In the genomic region with DNA sequence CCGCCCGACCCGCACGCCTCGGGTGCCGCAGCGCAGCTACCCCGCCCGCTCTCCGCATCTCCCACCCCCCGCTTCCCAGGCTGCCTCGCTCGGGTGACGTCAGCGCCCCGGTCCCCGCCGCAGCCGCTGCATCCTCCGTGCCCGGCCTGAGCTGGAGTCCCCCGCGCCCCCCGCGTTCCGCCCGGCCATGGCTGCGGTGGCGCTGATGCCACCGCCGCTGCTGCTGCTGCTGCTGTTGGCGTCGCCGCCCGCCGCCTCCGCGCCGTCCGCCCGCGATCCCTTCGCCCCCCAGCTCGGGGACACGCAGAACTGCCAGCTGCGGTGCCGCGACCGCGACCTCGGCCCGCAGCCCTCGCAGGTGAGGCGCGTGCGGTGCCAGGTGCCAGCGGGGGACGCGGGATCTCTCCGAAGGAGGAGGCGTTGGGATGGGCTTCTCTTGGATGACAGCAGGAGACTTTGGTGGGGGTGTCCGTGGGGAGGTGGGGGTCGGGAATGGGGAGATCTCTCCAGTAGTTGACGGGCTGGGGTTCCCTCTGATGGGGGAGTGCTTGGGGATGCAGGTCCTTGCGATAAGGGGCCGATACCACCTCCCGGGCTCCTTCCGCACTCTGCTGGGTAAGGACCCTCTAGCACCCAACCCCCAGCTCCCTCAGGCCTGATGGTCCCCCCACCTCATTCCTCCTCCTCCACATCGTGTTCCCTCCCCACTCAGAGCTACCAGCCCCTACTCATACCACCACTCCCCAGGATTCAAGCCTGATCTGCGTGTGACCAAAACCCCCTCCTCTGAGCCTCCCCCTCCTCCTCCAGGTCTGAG, we compare ENCODE assay signal across 8 cellular contexts. TPM values are rescaled to one million over a fixed set of nuclear protein-coding genes. Genes with fewer than 3 reads are reported as not detected.
A peak's percentile ranks its signal among the peaks of the same experiment; 100 is the strongest.
DNase-seq lines count a peak whose midpoint lies in the region; ATAC-seq and TF ChIP-seq lines count a peak whose summit lies in the region.

A gene (plus strand): TSS at position 99 of the 817 bp plus-strand sequence. CDS start 89 bp downstream, at position 188.

- no peak for DNase-seq in AG04449 (ENCODE audit: low read depth, low spot score)
- no peak for DNase-seq in HL-60 (ENCODE audit: low read depth in 1 of 2, low spot score in 1 of 2)
- DNase-seq in activated naive CD4-positive, alpha-beta T cell treated with Interleukin-2 at 50 U/mL for 16 hours = peak; percentile 58
- DNase-seq in right atrium auricular region (ENCODE audit: low spot score) = no peak
- DNase-seq in hepatic stellate cell (ENCODE audit: low spot score) = no peak

- H3K9me3 ChIP-seq in right atrium auricular region = no peaks in the 10 kb centered on the region

- H3K27me3 ChIP-seq in HL-60 (ENCODE audit: insufficient read depth, poor library complexity, severe bottlenecking) = peaks cover 73% of the 10 kb centered on the region
- peaks cover 33 to 42% of the 10 kb centered on the region in 2 donors for H3K27me3 ChIP-seq in right atrium auricular region

- CTCF ChIA-PET in AG04449 (lab: Yijun Ruan, JAX) = interaction anchor here (0.9 to 3.5 kb wide), 2 partner anchors 18 to 235 kb away, joined by 3 to 16 read pairs; no protein-coding TSS in a partner anchor

- H3K4me3 ChIP-seq in AG04449 (ENCODE audit: low read depth, low read length) (peak within 1 kb of the TSS; percentile 48), HL-60 (replicated peaks; ENCODE audit: insufficient read depth, low read length) (peak within 1 kb of the TSS; percentile 19), right atrium auricular region (peak within 1 kb of the TSS; percentile 37 to 61), skin epidermis (peak within 1 kb of the TSS in 6 of 7 experiments; percentile 11 to 40 (median 20))

- TF ChIP-seq CTCF in AG04449 (IDR thresholded peaks at IDR 0.05; ENCODE audit: insufficient read depth, low read length, missing control alignments) (no peak), HL-60 (IDR thresholded peaks at IDR 0.05; ENCODE audit: insufficient read depth, low read length) (no peak), right atrium auricular region (IDR thresholded peaks at IDR 0.05) (no peak)

- H3K4me1 ChIP-seq in right atrium auricular region = peaks cover 0 to 33% of the 10 kb centered on the region in 2 donors

- no peak for ATAC-seq in GM18520 (IDR thresholded peaks at IDR 0.05; ENCODE audit: unreplicated experiment)
- no peak for ATAC-seq in GM21381 (IDR thresholded peaks at IDR 0.05; ENCODE audit: unreplicated experiment)

- no peaks in the 10 kb centered on the region for H3K36me3 ChIP-seq in right atrium auricular region

- POLR2A ChIA-PET in AG04449 (lab: Yijun Ruan, JAX) = interaction anchor here (0.5 kb wide), 1 partner anchor 175 kb away, joined by 3 read pairs; no protein-coding TSS in a partner anchor

- H3K27ac ChIP-seq in HL-60 (replicated peaks) (no peak within 1 kb of the TSS), right atrium auricular region (no peak within 1 kb of the TSS), skin epidermis (no peak within 1 kb of the TSS)

RNA-seq across cellular contexts. Expression of the gene that starts here (rescaled TPM):
- 1 to 10 TPM; 2.2 to 3.0 TPM for total RNA-seq in right atrium auricular region
